ENCODE assay signal across 30 cellular contexts in the genomic region with DNA sequence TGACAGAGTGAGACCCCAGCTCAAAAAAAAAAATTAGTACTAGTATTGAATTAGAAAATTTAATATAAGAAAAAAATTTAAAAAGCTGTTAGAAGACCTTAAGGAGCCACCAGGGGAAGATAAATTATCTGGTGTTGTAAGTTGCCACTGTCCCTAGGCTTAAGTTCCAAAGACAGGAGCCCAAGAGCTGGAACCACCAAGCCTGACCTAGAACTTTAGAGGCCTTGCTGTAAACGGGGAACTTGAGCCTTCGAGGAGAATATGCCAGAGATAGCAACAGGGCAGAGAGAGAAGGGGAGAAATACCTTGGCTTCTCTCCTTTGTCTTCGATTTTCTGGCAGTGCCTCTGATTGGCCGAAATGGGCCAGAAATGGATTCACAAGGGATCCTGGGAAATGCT.
"Had no signal": no experiment of that assay in that cellular context is flagged by ENCODE, and none has a peak within 500 bp of the region (broad histone marks: within the 10 kb centered on the region; RNA-seq: fewer than 3 reads in every experiment).

No MANE protein-coding gene starts in this region.

- H2AFZ ChIP-seq: neural progenitor cell, parathyroid adenoma had no signal

- H3K27me3 ChIP-seq: left lung, neural progenitor cell, neutrophil, tibial nerve, upper lobe of left lung, vagina had no signal

- H3K4me3 ChIP-seq: left lung, lower lobe of right lung, neural progenitor cell, skin epidermis, upper lobe of left lung, vagina had no signal

- H3K27ac ChIP-seq: left lung, lower lobe of right lung, neural progenitor cell, neutrophil, parathyroid adenoma, skin epidermis, tibial nerve, upper lobe of left lung, vagina had no signal

- ATAC-seq: left colon; left lung; lower lobe of right lung; natural killer cell; right cardiac atrium; sciatic nerve; stimulated activated memory B cell treated with anti-CD40 and anti-IgM and Interleukin-4, amounts not matched to agents 10 μg/mL and 1 μg/mL and 100 μg/mL, for 72 hours; stimulated activated naive CD8-positive, alpha-beta T cell treated with anti-CD3 and anti-CD28 coated beads, Interleukin-15, amount 100 ng/mL, for 72 hours had no signal

- H3K4me1 ChIP-seq: left lung, lower lobe of right lung, neural progenitor cell, parathyroid adenoma, upper lobe of left lung, vagina had no signal

- H3K36me3 ChIP-seq: left lung, neural progenitor cell, neutrophil had no signal

- H3K9me3 ChIP-seq: left lung, lower lobe of right lung, neutrophil, upper lobe of left lung had no signal

- H3K9ac ChIP-seq: neural progenitor cell, parathyroid adenoma had no signal

- DNase-seq: hypothalamus; immature natural killer cell; kidney; left colon; left lung; lower lobe of right lung; mammary epithelial cell; mesendoderm; naive B cell; natural killer cell; nephron progenitor cell; occipital lobe; retina; right cardiac atrium; stimulated activated CD4-positive, alpha-beta T cell treated with anti-CD3 and anti-CD28 coated beads, Interleukin-12 subunit alpha, Interleukin-12 subunit beta, amount 100 ng/mL, for 4 hours; stimulated activated CD4-positive, alpha-beta T cell treated with anti-CD3 and anti-CD28 coated beads, Interleukin-15, amount 100 ng/mL, for 24 hours; stimulated activated CD4-positive, alpha-beta T cell treated with anti-CD3 and anti-CD28 coated beads, Interleukin-2, amount 100 ng/mL, for 24 hours; stimulated activated CD4-positive, alpha-beta T cell treated with anti-CD3 and anti-CD28 coated beads, Interleukin-4, amount 100 ng/mL, for 1 hour; stimulated activated naive CD4-positive, alpha-beta T cell treated with Interleukin-2 at 50 U/mL for 16 hours; stimulated activated naive CD8-positive, alpha-beta T cell treated with anti-CD3 and anti-CD28 coated beads, Interleukin-15, amount 100 ng/mL, for 72 hours; substantia nigra; upper lobe of left lung had no signal

- H3K4me2 ChIP-seq: neural progenitor cell had no signal
